Comparison of ENCODE assay signal across 8 cellular contexts in genomic region chr10:73590881-73591577, GRCh38. TPM values are rescaled to one million over a fixed set of nuclear protein-coding genes. Genes with fewer than 3 reads are reported as not detected.
A peak's percentile ranks its signal among the peaks of the same experiment; 100 is the strongest.
DNase-seq lines count a peak whose midpoint lies in the region; ATAC-seq and TF ChIP-seq lines count a peak whose summit lies in the region.

A gene with protein sequence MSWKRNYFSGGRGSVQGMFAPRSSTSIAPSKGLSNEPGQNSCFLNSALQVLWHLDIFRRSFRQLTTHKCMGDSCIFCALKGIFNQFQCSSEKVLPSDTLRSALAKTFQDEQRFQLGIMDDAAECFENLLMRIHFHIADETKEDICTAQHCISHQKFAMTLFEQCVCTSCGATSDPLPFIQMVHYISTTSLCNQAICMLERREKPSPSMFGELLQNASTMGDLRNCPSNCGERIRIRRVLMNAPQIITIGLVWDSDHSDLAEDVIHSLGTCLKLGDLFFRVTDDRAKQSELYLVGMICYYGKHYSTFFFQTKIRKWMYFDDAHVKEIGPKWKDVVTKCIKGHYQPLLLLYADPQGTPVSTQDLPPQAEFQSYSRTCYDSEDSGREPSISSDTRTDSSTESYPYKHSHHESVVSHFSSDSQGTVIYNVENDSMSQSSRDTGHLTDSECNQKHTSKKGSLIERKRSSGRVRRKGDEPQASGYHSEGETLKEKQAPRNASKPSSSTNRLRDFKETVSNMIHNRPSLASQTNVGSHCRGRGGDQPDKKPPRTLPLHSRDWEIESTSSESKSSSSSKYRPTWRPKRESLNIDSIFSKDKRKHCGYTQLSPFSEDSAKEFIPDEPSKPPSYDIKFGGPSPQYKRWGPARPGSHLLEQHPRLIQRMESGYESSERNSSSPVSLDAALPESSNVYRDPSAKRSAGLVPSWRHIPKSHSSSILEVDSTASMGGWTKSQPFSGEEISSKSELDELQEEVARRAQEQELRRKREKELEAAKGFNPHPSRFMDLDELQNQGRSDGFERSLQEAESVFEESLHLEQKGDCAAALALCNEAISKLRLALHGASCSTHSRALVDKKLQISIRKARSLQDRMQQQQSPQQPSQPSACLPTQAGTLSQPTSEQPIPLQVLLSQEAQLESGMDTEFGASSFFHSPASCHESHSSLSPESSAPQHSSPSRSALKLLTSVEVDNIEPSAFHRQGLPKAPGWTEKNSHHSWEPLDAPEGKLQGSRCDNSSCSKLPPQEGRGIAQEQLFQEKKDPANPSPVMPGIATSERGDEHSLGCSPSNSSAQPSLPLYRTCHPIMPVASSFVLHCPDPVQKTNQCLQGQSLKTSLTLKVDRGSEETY (N-terminal part only) (minus strand): TSS chr10:73591342. CDS start chr10:73575658, 15,684 bp downstream.

- H3K36me3 ChIP-seq in WERI-Rb-1: no peaks in the 10 kb centered on the region

- no peak within 1 kb of the TSS for H3K27ac ChIP-seq in WERI-Rb-1

- CTCF ChIA-PET in T-cell (lab: Charles Lee): interaction anchor here in 1 of 2 donors (0.6 to 1.0 kb wide), 2 partner anchors 53 to 187 kb away, joined by 3 to 4 read pairs; no protein-coding TSS in a partner anchor

- H3K27me3 ChIP-seq in WERI-Rb-1 (ENCODE audit: insufficient read depth, low read depth, severe bottlenecking): no peaks in the 10 kb centered on the region

- H3K9me3 Mint-ChIP-seq in activated T-cell treated with anti-CD3 and anti-CD28 coated beads, Interleukin-2, amount 50 U/mL, for 24 hours: no peaks in the 10 kb centered on the region
- H3K9me3 Mint-ChIP-seq in T-cell: no peaks in the 10 kb centered on the region
- H3K9me3 Mint-ChIP-seq in type B pancreatic cell: peaks cover 4% of the 10 kb centered on the region

- H3K36me3 Mint-ChIP-seq in activated T-cell treated with anti-CD3 and anti-CD28 coated beads, Interleukin-2, amount 50 U/mL, for 24 hours (ENCODE audit: low read depth): no peaks in the 10 kb centered on the region
- peaks cover 3% of the 10 kb centered on the region for H3K36me3 Mint-ChIP-seq in T-cell
- H3K36me3 Mint-ChIP-seq in type B pancreatic cell: peaks cover 8% of the 10 kb centered on the region

- H3K4me3 ChIP-seq in epithelial cell of proximal tubule (ENCODE audit: low read depth, low read length): peak within 1 kb of the TSS; percentile 24
- no peak within 1 kb of the TSS for H3K4me3 ChIP-seq in WERI-Rb-1 (ENCODE audit: low read depth, low read length)

- TF ChIP-seq CTCF in epithelial cell of proximal tubule (conservative IDR thresholded peaks at IDR 0.05; ENCODE audit: low read depth, low read length): no peak
- TF ChIP-seq CTCF in type B pancreatic cell (conservative IDR thresholded peaks at IDR 0.05): no peak
- TF ChIP-seq CTCF in WERI-Rb-1 (IDR thresholded peaks at IDR 0.05; ENCODE audit: low read depth, low read length): no peak

- no peaks in the 10 kb centered on the region for H3K27me3 Mint-ChIP-seq in activated T-cell treated with anti-CD3 and anti-CD28 coated beads, Interleukin-2, amount 50 U/mL, for 24 hours
- H3K27me3 Mint-ChIP-seq in T-cell (no peaks in the 10 kb centered on the region), type B pancreatic cell (peaks cover 7% of the 10 kb centered on the region)

- H3K4me3 Mint-ChIP-seq in activated T-cell treated with anti-CD3 and anti-CD28 coated beads, Interleukin-2, amount 50 U/mL, for 24 hours: no peak within 1 kb of the TSS
- H3K4me3 Mint-ChIP-seq in T-cell: peak within 1 kb of the TSS; percentile 4 to 53 (median 44)
- peak within 1 kb of the TSS; percentile 79 for H3K4me3 Mint-ChIP-seq in type B pancreatic cell

- peak within 1 kb of the TSS; percentile 74 for H3K27ac Mint-ChIP-seq in activated T-cell treated with anti-CD3 and anti-CD28 coated beads, Interleukin-2, amount 50 U/mL, for 24 hours
- H3K27ac Mint-ChIP-seq in T-cell (peak within 1 kb of the TSS; percentile 70 to 75), type B pancreatic cell (peak within 1 kb of the TSS; percentile 94)

- peak; percentile 71 to 92 (median 85) for ATAC-seq in T-cell (replicated peaks in 1 of 4)

- H3K4me1 Mint-ChIP-seq in activated T-cell treated with anti-CD3 and anti-CD28 coated beads, Interleukin-2, amount 50 U/mL, for 24 hours (ENCODE audit: low read depth): peaks cover 24% of the 10 kb centered on the region
- peaks cover 17 to 22% (median 21%) of the 10 kb centered on the region in 3 donors for H3K4me1 Mint-ChIP-seq in T-cell
- H3K4me1 Mint-ChIP-seq in type B pancreatic cell (ENCODE audit: unreplicated experiment): peaks cover 40% of the 10 kb centered on the region

- POLR2A ChIA-PET in T-cell (lab: Charles Lee): interaction anchor here in 1 of 2 donors (0.6 to 1.0 kb wide), 2 partner anchors 10 to 172 kb away, joined by 6 read pairs; no protein-coding TSS in a partner anchor

- no peak for DNase-seq in activated T-cell treated with anti-CD3 and anti-CD28 coated beads, Interleukin-2, amount 50 U/mL, for 24 hours
- DNase-seq in activated T-cell treated with anti-CD3 and anti-CD28 coated beads, Interleukin-2, amount 50 U/mL, for 48 hours: no peak
- DNase-seq in T-cell (peak in 6 of 34 experiments; percentile 2 to 17 (median 5)), epithelial cell of proximal tubule (ENCODE audit: low read depth) (peak; percentile 78), midbrain (lab: John Stamatoyannopoulos, UW) (peak; percentile 75), type B pancreatic cell (ENCODE audit: extremely low spot score, unreplicated experiment) (no peak), WERI-Rb-1 (no peak), cortex of kidney (lab: John Stamatoyannopoulos, UW) (no peak)

- H3K9me3 ChIP-seq in WERI-Rb-1 (ENCODE audit: severe bottlenecking): no peaks in the 10 kb centered on the region

RNA-seq across cellular contexts. Expression of the gene that starts here (rescaled TPM):
- 1 to 10 TPM; 4.2 to 6.6 (median 5.5) TPM for total RNA-seq in T-cell
- total RNA-seq in epithelial cell of proximal tubule: 13.7 and 17.2 TPM in 2 replicates
- total RNA-seq in type B pancreatic cell (ENCODE audit: low replicate concordance): 45.5 and 54.5 TPM in 2 replicates

Comparison
In these comparisons a context has a peak if more than half of its experiments do, and no peak if none do; other contexts are left out.
1. DNase-seq: peak in epithelial cell of proximal tubule (single experiment) and midbrain (single experiment); none in activated T-cell treated with anti-CD3 and anti-CD28 coated beads, Interleukin-2, amount 50 U/mL, for 24 hours (single experiment), activated T-cell treated with anti-CD3 and anti-CD28 coated beads, Interleukin-2, amount 50 U/mL, for 48 hours (0 of 2), type B pancreatic cell (single experiment), WERI-Rb-1 (single experiment) and cortex of kidney (single experiment).
2. Peak in every context shown above with its lines, with median percentiles within 50 percentile points of each other: H3K27ac Mint-ChIP-seq.